In the genomic region with DNA sequence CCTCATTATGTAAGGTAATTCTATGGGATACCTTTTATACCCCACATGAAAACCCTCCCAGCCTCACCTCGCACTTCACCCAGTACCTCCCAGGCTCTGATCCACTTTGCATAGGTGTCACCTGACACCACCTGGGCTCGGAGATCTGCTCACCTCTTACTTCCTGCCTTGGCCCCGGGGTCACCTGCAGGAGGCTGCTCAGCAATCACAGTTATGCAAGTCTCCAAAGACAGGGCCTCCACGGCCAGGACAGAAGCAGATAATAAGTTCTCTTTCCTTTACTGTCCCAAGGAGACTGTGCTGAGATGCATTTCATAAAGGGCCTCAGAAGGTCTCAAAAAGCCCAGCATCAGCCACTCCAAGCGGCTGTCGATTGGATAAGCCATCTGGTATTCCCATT, we compare ENCODE assay signal across 15 cellular contexts.
DNase-seq lines count a peak whose midpoint lies in the region; TF ChIP-seq lines count a peak whose summit lies in the region.
"Had no signal": no experiment of that assay in that cellular context is flagged by ENCODE, and none has a peak within 500 bp of the region (broad histone marks: within the 10 kb centered on the region; RNA-seq: fewer than 3 reads in every experiment).

No MANE protein-coding gene starts in this region.

- no peak for TF ChIP-seq POLR2A in sigmoid colon (IDR thresholded peaks at IDR 0.05)

- TF ChIP-seq EP300 in sigmoid colon (IDR thresholded peaks at IDR 0.05): no peak

- no peak overlapping the region for H3K4me3 ChIP-seq in H7 (ENCODE audit: insufficient read depth, low read depth, low read length)
- H3K4me3 ChIP-seq in sigmoid colon: no peak overlapping the region
- H3K4me3 ChIP-seq: SJCRH30 had no signal

- H3K27me3 ChIP-seq in H7 (ENCODE audit: control insufficient read depth, insufficient read depth, low read length): no peaks in the 10 kb centered on the region
- H3K27me3 ChIP-seq in sigmoid colon: no peaks in the 10 kb centered on the region
- H3K27me3 ChIP-seq: BE2C, SJCRH30 had no signal

- no peak for TF ChIP-seq CTCF in sigmoid colon (IDR thresholded peaks at IDR 0.05)

- no peak overlapping the region for H3K27ac ChIP-seq in sigmoid colon
- H3K27ac ChIP-seq: HL-60, SJCRH30 had no signal

- intact Hi-C loops in sigmoid colon (cut with DNase I): loop anchor here (10.0 kb wide), 1 partner anchor 1594 kb away; no protein-coding TSS in a partner anchor

- DNase-seq in H7 (peak; percentile 79), NCI-H526 (lab: John Stamatoyannopoulos, UW) (peak; percentile 48 to 66), iPS DF 4.7 (ENCODE audit: extremely low read depth, low spot score) (peak; percentile 16), sigmoid colon (peak; percentile 42), HK-2 (ENCODE audit: unreplicated experiment) (no peak), AML-193 (lab: John Stamatoyannopoulos, UW) (no peak)
- DNase-seq in activated CD4-positive, alpha-beta T cell treated with anti-CD3 and anti-CD28 coated beads for 4 hours: no peak
- DNase-seq: BE2C; CD4-positive, alpha-beta T cell; HCEC 1CT; NCI-H1930; NCI-H2227 treated with DMSO at 0.1 percent for 48 hours; OCI-M1; SJCRH30 had no signal

- H3K4me1 ChIP-seq in sigmoid colon: no peaks in the 10 kb centered on the region
- H3K4me1 ChIP-seq: BE2C, SJCRH30 had no signal

- 38 to 47% methylated on average over 6 of the region's 6 CpGs for WGBS in sigmoid colon, 2 donors

- no peaks in the 10 kb centered on the region for H3K36me3 ChIP-seq in H7 (replicated peaks; ENCODE audit: control insufficient read depth, insufficient read depth, low read length)
- no peaks in the 10 kb centered on the region for H3K36me3 ChIP-seq in sigmoid colon
- H3K36me3 ChIP-seq: BE2C, SJCRH30 had no signal

- H3K9me3 ChIP-seq in sigmoid colon: no peaks in the 10 kb centered on the region
- H3K9me3 ChIP-seq: BE2C, SJCRH30 had no signal

Comparison
In these comparisons a context has a peak if more than half of its experiments do, and no peak if none do; other contexts are left out.
1. DNase-seq: peak in H7 (single experiment), NCI-H526 (2 of 2), iPS DF 4.7 (single experiment) and sigmoid colon (single experiment); none in activated CD4-positive, alpha-beta T cell treated with anti-CD3 and anti-CD28 coated beads for 4 hours (0 of 2), HK-2 (single experiment) and AML-193 (0 of 2).